Comparison of ENCODE assay signal across 7 cellular contexts in genomic region chr7:1531263-1531978, GRCh38. TPM values are rescaled to one million over a fixed set of nuclear protein-coding genes. Genes with fewer than 3 reads are reported as not detected.
DNase-seq lines count a peak whose midpoint lies in the region; ATAC-seq and TF ChIP-seq lines count a peak whose summit lies in the region.

No MANE protein-coding gene starts in this region.

- H3K4me3 Mint-ChIP-seq in activated CD4-positive, alpha-beta memory T cell treated with anti-CD3 and anti-CD28 coated beads, Interleukin-2, amount 10 ng/mL, durations not matched to agents 7 days and 5 days: peak overlapping the region; percentile 86
- H3K4me3 Mint-ChIP-seq in nephron: peak overlapping the region; percentile 86 to 89 (median 88)

- H3K9ac ChIP-seq in HUES48 (ENCODE audit: low read depth, low read length): no peak overlapping the region

- no peak for TF ChIP-seq CTCF in nephron (IDR thresholded peaks at IDR 0.05; ENCODE audit: unreplicated experiment in 3 of 3)

- peaks cover 9% of the 10 kb centered on the region for H3K36me3 Mint-ChIP-seq in activated CD4-positive, alpha-beta memory T cell treated with anti-CD3 and anti-CD28 coated beads, Interleukin-2, amount 10 ng/mL, durations not matched to agents 7 days and 5 days (ENCODE audit: low read depth)
- no peaks in the 10 kb centered on the region for H3K36me3 Mint-ChIP-seq in nephron (ENCODE audit: low read depth)

- H3K27me3 Mint-ChIP-seq in activated CD4-positive, alpha-beta memory T cell treated with anti-CD3 and anti-CD28 coated beads, Interleukin-2, amount 10 ng/mL, durations not matched to agents 7 days and 5 days: peaks cover 5% of the 10 kb centered on the region
- H3K27me3 Mint-ChIP-seq in nephron (ENCODE audit: low read depth): peaks cover 39% of the 10 kb centered on the region

- peak overlapping the region; percentile 92 for H3K27ac Mint-ChIP-seq in activated CD4-positive, alpha-beta memory T cell treated with anti-CD3 and anti-CD28 coated beads, Interleukin-2, amount 10 ng/mL, durations not matched to agents 7 days and 5 days
- peak overlapping the region; percentile 61 to 89 (median 86) for H3K27ac Mint-ChIP-seq in nephron

- no peaks in the 10 kb centered on the region for H3K27me3 ChIP-seq in HUES48 (ENCODE audit: control insufficient read depth, insufficient read depth, low read length)
- no peaks in the 10 kb centered on the region for H3K27me3 ChIP-seq in esophagus (ENCODE audit: control insufficient read depth in 1 of 2, insufficient read depth in 2 of 2, low read length in 2 of 2)

- peak; percentile 42 for DNase-seq in activated CD4-positive, alpha-beta memory T cell treated with anti-CD3 and anti-CD28 coated beads, Interleukin-2, amount 10 ng/mL, durations not matched to agents 7 days and 5 days
- DNase-seq in NCI-H345 treated with DMSO at 0.1 percent for 48 hours (lab: John Stamatoyannopoulos, UW; ENCODE audit: unreplicated experiment): no peak

- no peak overlapping the region for H3K27ac ChIP-seq in HUES48 (ENCODE audit: low read depth, low read length)
- peak overlapping the region; percentile 97 to 100 for H3K27ac ChIP-seq in esophagus (ENCODE audit: low read depth in 2 of 2, low read length in 1 of 2)

- no peaks in the 10 kb centered on the region for H3K9me3 Mint-ChIP-seq in activated CD4-positive, alpha-beta memory T cell treated with anti-CD3 and anti-CD28 coated beads, Interleukin-2, amount 10 ng/mL, durations not matched to agents 7 days and 5 days
- no peaks in the 10 kb centered on the region for H3K9me3 Mint-ChIP-seq in nephron

- H3K36me3 ChIP-seq in HUES48 (ENCODE audit: control insufficient read depth, insufficient read depth, low read length) (no peaks in the 10 kb centered on the region), esophagus (ENCODE audit: control insufficient read depth in 2 of 2, insufficient read depth in 2 of 2, low read length in 1 of 2) (peaks cover 0 to 6% of the 10 kb centered on the region in 2 donors)

- peaks cover 25% of the 10 kb centered on the region for H3K4me1 ChIP-seq in HUES48 (ENCODE audit: control insufficient read depth, insufficient read depth, low read length)
- peaks cover 12 to 30% of the 10 kb centered on the region in 2 donors for H3K4me1 ChIP-seq in esophagus (ENCODE audit: control insufficient read depth in 2 of 2, insufficient read depth in 2 of 2, low read length in 1 of 2)

- POLR2A ChIA-PET in activated CD4-positive, alpha-beta memory T cell treated with anti-CD3 and anti-CD28 coated beads, Interleukin-2, amount 10 ng/mL, durations not matched to agents 7 days and 5 days (lab: Charles Lee): interaction anchor here (1.2 to 1.5 kb wide), 2 partner anchors 18 to 711 kb away, joined by 3 to 7 read pairs; partner anchors contain the start of genes MRM2 and NUDT1

- H3K9me3 ChIP-seq in HUES48 (ENCODE audit: control insufficient read depth, insufficient read depth, low read length) (no peaks in the 10 kb centered on the region), esophagus (ENCODE audit: control insufficient read depth in 2 of 2, insufficient read depth in 1 of 2, low read depth in 1 of 2, low read length in 1 of 2) (no peaks in the 10 kb centered on the region)

- H3K4me1 Mint-ChIP-seq in activated CD4-positive, alpha-beta memory T cell treated with anti-CD3 and anti-CD28 coated beads, Interleukin-2, amount 10 ng/mL, durations not matched to agents 7 days and 5 days: peaks cover 32% of the 10 kb centered on the region
- H3K4me1 Mint-ChIP-seq in nephron: peaks cover 23% of the 10 kb centered on the region

- H3K4me3 ChIP-seq in HUES48 (ENCODE audit: low read depth, low read length): peak overlapping the region; percentile 60
- H3K4me3 ChIP-seq in esophagus (ENCODE audit: low read depth in 1 of 2, low read length in 2 of 2): peak overlapping the region; percentile 79 to 93

- 1% methylated on average over 32 to 55 of the region's 55 CpGs for WGBS in esophagus, 2 donors

- ATAC-seq in GM18511 (IDR thresholded peaks at IDR 0.05; ENCODE audit: unreplicated experiment) (peak; percentile 34), HG03439 (IDR thresholded peaks at IDR 0.05; ENCODE audit: unreplicated experiment) (no peak)

- CTCF ChIA-PET in activated CD4-positive, alpha-beta memory T cell treated with anti-CD3 and anti-CD28 coated beads, Interleukin-2, amount 10 ng/mL, durations not matched to agents 7 days and 5 days (lab: Charles Lee): no interaction called here

RNA-seq across cellular contexts. Expression of gene MAFK, which starts 0.9 kb away (rescaled TPM):
- total RNA-seq in activated CD4-positive, alpha-beta memory T cell treated with anti-CD3 and anti-CD28 coated beads, Interleukin-2, amount 10 ng/mL, durations not matched to agents 7 days and 5 days: 10 to 100 TPM; 34.1 to 37.6 TPM
- polyA plus RNA-seq in esophagus: 10 to 100 TPM; 15.5 to 25.0 TPM

RNA-seq across cellular contexts. Expression of gene TMEM184A, which starts 24.6 kb away (rescaled TPM):
- total RNA-seq in activated CD4-positive, alpha-beta memory T cell treated with anti-CD3 and anti-CD28 coated beads, Interleukin-2, amount 10 ng/mL, durations not matched to agents 7 days and 5 days: not detected
- polyA plus RNA-seq in esophagus: 100 to 1,000 TPM in 1 of 2 donors, 10 to 100 TPM in 1; 80.2 to 187 TPM

RNA-seq across cellular contexts. Expression of gene INTS1, which starts 27.2 kb away (rescaled TPM):
- total RNA-seq in activated CD4-positive, alpha-beta memory T cell treated with anti-CD3 and anti-CD28 coated beads, Interleukin-2, amount 10 ng/mL, durations not matched to agents 7 days and 5 days: 10 to 100 TPM; 79.2 to 87.5 TPM
- 10 to 100 TPM; 36.6 to 42.2 TPM for polyA plus RNA-seq in esophagus

RNA-seq across cellular contexts. Expression of gene PSMG3, which starts 38.4 kb away (rescaled TPM):
- total RNA-seq in activated CD4-positive, alpha-beta memory T cell treated with anti-CD3 and anti-CD28 coated beads, Interleukin-2, amount 10 ng/mL, durations not matched to agents 7 days and 5 days: 10 to 100 TPM; 32.7 to 34.9 TPM
- 10 to 100 TPM; 66.9 to 72.3 TPM for polyA plus RNA-seq in esophagus
